In the genomic region with DNA sequence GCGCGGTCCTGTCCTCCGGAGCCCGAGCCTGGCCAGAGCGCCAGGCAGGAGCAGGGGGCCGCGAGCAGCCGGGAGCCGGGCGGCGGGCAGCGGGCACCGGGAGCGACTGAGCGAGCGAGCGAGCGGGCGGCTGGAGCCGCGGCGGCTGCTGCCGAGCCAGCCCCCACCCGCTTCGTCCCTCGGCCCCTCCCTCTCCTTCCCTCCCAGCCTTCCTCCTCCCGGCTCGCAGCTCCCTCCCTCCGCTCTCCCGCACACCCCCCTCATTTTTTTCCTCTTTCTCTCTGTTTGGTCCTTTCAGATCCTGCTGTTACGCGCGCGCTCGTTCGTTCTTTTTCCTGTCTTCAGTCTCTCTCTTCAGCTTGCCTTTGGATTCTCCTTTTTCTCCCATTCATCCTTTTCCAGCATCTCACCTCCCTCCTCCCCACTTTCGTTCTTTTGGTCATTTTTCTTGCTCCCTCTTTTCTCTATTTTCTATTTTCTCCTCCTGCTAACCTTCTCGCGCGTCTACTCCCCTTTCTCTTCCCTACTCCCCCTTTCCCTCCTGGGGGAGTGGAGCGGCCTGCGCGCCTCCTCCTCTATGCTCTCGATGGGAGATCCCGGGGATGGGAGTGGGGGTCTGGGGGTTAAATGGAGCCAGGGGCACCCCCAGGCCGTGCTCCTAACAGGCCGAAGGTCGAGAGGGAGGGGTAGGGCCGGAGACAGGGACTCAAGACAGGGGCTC, we compare ENCODE assay signal across 9 cellular contexts. TPM values are rescaled to one million over a fixed set of nuclear protein-coding genes. Genes with fewer than 3 reads are reported as not detected.
A peak's percentile ranks its signal among the peaks of the same experiment; 100 is the strongest.
DNase-seq lines count a peak whose midpoint lies in the region; ATAC-seq, FAIRE-seq and TF ChIP-seq lines count a peak whose summit lies in the region.
"Had no signal": no experiment of that assay in that cellular context is flagged by ENCODE, and none has a peak within 500 bp of the region (broad histone marks: within the 10 kb centered on the region; RNA-seq: fewer than 3 reads in every experiment).

Gene MEGF11, minus strand, starts transcription at position 108 of the 721 bp plus-strand sequence. CDS start 125,347 bp downstream, outside the sequence.

- peak within 1 kb of the TSS in 1 of 2 donors; percentile 24 for H3K9ac ChIP-seq in colonic mucosa (ENCODE audit: low read depth in 2 of 2, low read length in 2 of 2)

- no peak for TF ChIP-seq POLR2A in right lobe of liver (IDR thresholded peaks at IDR 0.05)

- DNase-seq in activated T-cell treated with anti-CD3 and anti-CD28 coated beads, Interleukin-2, amount 50 U/mL, for 4 hours = no peak
- no peak for DNase-seq in activated T-cell treated with anti-CD3 and anti-CD28 coated beads, Interleukin-2, amount 50 U/mL, for 1 hour
- DNase-seq in NCI-H748 treated with DMSO at 0.1 percent for 48 hours (lab: John Stamatoyannopoulos, UW) = peak; percentile 20
- peak; percentile 24 for DNase-seq in colonic mucosa
- peak in 1 of 3 donors; percentile 25 for DNase-seq in right lobe of liver
- peak; percentile 36 for DNase-seq in superior temporal gyrus (ENCODE audit: extremely low spot score)
- DNase-seq in D721Med (ENCODE audit: insufficient read length, low spot score) = no peak

- FAIRE-seq in D721Med (lab: Jason Lieb, UNC) = no peak

- peaks cover 61% of the 10 kb centered on the region for H3K27me3 Mint-ChIP-seq in activated T-cell treated with anti-CD3 and anti-CD28 coated beads, Interleukin-2, amount 50 U/mL, for 4 hours (ENCODE audit: low read depth)

- peak; percentile 16 to 27 for ATAC-seq in activated T-cell treated with anti-CD3 and anti-CD28 coated beads, Interleukin-2, amount 50 U/mL, for 4 hours
- ATAC-seq in right lobe of liver = peak; percentile 42 to 64 (median 61)
- no peak for ATAC-seq in HG02852 (IDR thresholded peaks at IDR 0.05; ENCODE audit: unreplicated experiment)

- H3K9me3 Mint-ChIP-seq in activated T-cell treated with anti-CD3 and anti-CD28 coated beads, Interleukin-2, amount 50 U/mL, for 4 hours = no peaks in the 10 kb centered on the region

- peaks cover 14% of the 10 kb centered on the region for H3K4me1 Mint-ChIP-seq in activated T-cell treated with anti-CD3 and anti-CD28 coated beads, Interleukin-2, amount 50 U/mL, for 4 hours (ENCODE audit: low read depth)

- 3% methylated on average over 23 of the region's 49 CpGs for WGBS in right lobe of liver (ENCODE audit: insufficient coverage, low coverage, low lambda C conversion rate, missing lambda C conversion rate)

- H3K36me3 ChIP-seq in colonic mucosa (no peaks in the 10 kb centered on the region), right lobe of liver (no peaks in the 10 kb centered on the region)

- no peaks in the 10 kb centered on the region for H3K36me3 Mint-ChIP-seq in activated T-cell treated with anti-CD3 and anti-CD28 coated beads, Interleukin-2, amount 50 U/mL, for 4 hours (ENCODE audit: insufficient read depth)

- intact Hi-C loops in colonic mucosa (cut with DNase I) (loop anchor here (5.0 kb wide), 1 partner anchor 33 kb away; no protein-coding TSS in a partner anchor), right lobe of liver (cut with DNase I) (no loop called here)

- H3K4me3 ChIP-seq in colonic mucosa (peak within 1 kb of the TSS; percentile 47), right lobe of liver (peak within 1 kb of the TSS; percentile 29 to 56 (median 39))

- H3K27me3 ChIP-seq in colonic mucosa = peaks cover 56% of the 10 kb centered on the region
- H3K27me3 ChIP-seq in right lobe of liver = peaks cover 12 to 37% of the 10 kb centered on the region in 2 donors

- peaks cover 18% of the 10 kb centered on the region for H3K4me1 ChIP-seq in colonic mucosa
- peaks cover 0 to 22% (median 4%) of the 10 kb centered on the region in 4 donors for H3K4me1 ChIP-seq in right lobe of liver

- H3K27ac ChIP-seq in colonic mucosa (no peak within 1 kb of the TSS), right lobe of liver (no peak within 1 kb of the TSS)
- H3K27ac ChIP-seq: epithelial cell of prostate had no signal

- H3K9me3 ChIP-seq in colonic mucosa (no peaks in the 10 kb centered on the region), right lobe of liver (no peaks in the 10 kb centered on the region)

- H3K4me3 Mint-ChIP-seq in activated T-cell treated with anti-CD3 and anti-CD28 coated beads, Interleukin-2, amount 50 U/mL, for 4 hours = peak within 1 kb of the TSS; percentile 77

- no peak for TF ChIP-seq CTCF in colonic mucosa (IDR thresholded peaks at IDR 0.05)
- no peak for TF ChIP-seq CTCF in right lobe of liver (IDR thresholded peaks at IDR 0.05)
- TF ChIP-seq CTCF in D721Med (IDR thresholded peaks at IDR 0.05; ENCODE audit: insufficient read depth, missing control alignments) = no peak

RNA-seq across cellular contexts. Expression of gene MEGF11, which starts in this region (rescaled TPM):
- total RNA-seq in activated T-cell treated with anti-CD3 and anti-CD28 coated beads, Interleukin-2, amount 50 U/mL, for 4 hours = not detected
- total RNA-seq in colonic mucosa (not detected), right lobe of liver (not detected)

Comparison
In these comparisons a context has a peak if more than half of its experiments do, and no peak if none do; other contexts are left out.
1. Peak in ATAC-seq in activated T-cell treated with anti-CD3 and anti-CD28 coated beads, Interleukin-2, amount 50 U/mL, for 4 hours; RNA of the gene not detected or under 1 TPM.
2. Peak in DNase-seq and H3K4me3 ChIP-seq in colonic mucosa; RNA of the gene not detected or under 1 TPM.
3. Peak in ATAC-seq and H3K4me3 ChIP-seq in right lobe of liver; RNA of the gene not detected or under 1 TPM.
4. DNase-seq: peak in NCI-H748 treated with DMSO at 0.1 percent for 48 hours (single experiment) and superior temporal gyrus (single experiment); none in activated T-cell treated with anti-CD3 and anti-CD28 coated beads, Interleukin-2, amount 50 U/mL, for 4 hours (single experiment), activated T-cell treated with anti-CD3 and anti-CD28 coated beads, Interleukin-2, amount 50 U/mL, for 1 hour (single experiment) and D721Med (single experiment).